In the genomic region with DNA sequence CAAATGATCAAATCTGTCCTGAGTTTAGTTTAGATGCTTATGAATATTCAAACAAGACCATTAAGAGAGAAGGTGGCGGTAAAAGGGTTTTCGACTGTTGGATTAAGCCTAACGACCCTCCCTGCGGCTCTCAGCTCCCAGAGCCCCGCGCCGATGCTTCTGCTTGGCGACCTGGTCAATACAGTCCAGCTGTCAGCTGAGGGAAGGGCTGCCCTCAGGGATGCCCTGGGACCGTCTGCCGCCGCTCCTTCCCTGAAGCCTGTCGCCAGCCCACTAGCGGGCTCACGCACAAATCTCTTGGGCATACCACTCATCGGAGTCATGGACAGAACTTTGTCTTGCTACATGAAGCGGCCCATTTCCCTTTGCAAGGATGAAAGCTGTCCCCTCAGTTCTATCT, we compare ENCODE assay signal across 13 cellular contexts.
"Had no signal": no experiment of that assay in that cellular context is flagged by ENCODE, and none has a peak within 500 bp of the region (broad histone marks: within the 10 kb centered on the region; RNA-seq: fewer than 3 reads in every experiment).

No MANE protein-coding gene starts in this region.

- H3K36me3 ChIP-seq: SJSA1 had no signal

- H3K4me1 ChIP-seq: ascending aorta, esophagus squamous epithelium, SJSA1, upper lobe of left lung had no signal

- H3K9me3 ChIP-seq: ascending aorta, esophagus squamous epithelium, SJSA1, upper lobe of left lung had no signal

- ATAC-seq: naive thymus-derived CD4-positive, alpha-beta T cell; right cardiac atrium had no signal

- H3K4me3 ChIP-seq: ascending aorta, esophagus squamous epithelium, SJSA1, smooth muscle cell, upper lobe of left lung had no signal

- H3K27me3 Mint-ChIP-seq: naive thymus-derived CD4-positive, alpha-beta T cell; progenitor cell of endocrine pancreas had no signal

- H3K27me3 ChIP-seq: ascending aorta, esophagus squamous epithelium, SJSA1, upper lobe of left lung had no signal

- H3K9me3 Mint-ChIP-seq: naive thymus-derived CD4-positive, alpha-beta T cell had no signal

- DNase-seq: activated CD4-positive, alpha-beta T cell treated with anti-CD3 and anti-CD28 coated beads for 48 hours; esophagus squamous epithelium; head of caudate nucleus; naive thymus-derived CD4-positive, alpha-beta T cell; nucleus accumbens; right cardiac atrium; stimulated activated naive CD4-positive, alpha-beta T cell; WERI-Rb-1 had no signal

- H3K27ac ChIP-seq: ascending aorta, esophagus squamous epithelium, SJSA1, upper lobe of left lung had no signal

- H3K4me2 ChIP-seq: smooth muscle cell had no signal
